1 cellular context compared by ENCODE assay signal in the genomic region with DNA sequence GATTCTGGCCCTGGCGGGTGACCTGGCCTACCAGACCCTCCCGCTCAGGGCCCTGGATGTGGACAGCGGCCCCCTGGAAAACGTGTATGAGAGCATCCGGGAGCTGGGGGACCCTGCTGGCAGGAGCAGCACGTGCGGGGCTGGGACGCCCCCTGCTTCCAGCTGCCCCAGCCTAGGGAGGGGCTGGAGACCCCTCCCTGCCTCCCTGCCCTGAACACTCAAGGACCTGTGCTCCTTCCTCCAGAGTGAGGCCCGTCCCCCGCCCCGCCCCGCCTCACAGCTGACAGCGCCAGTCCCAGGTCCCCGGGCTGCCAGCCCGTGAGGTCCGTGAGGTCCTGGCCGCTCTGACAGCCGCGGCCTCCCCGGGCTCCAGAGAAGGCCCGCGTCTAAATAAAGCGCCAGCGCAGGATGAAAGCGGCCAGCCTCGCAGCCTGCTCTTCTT.
TF ChIP-seq lines count a peak whose summit lies in the region.

No MANE protein-coding gene starts in this region.

TF ChIP-seq in GM23338, 12 proteins besides CTCF, POLR2A, EP300 and RAD21 (continued from another document):
- TF ChIP-seq, protein P1, sequence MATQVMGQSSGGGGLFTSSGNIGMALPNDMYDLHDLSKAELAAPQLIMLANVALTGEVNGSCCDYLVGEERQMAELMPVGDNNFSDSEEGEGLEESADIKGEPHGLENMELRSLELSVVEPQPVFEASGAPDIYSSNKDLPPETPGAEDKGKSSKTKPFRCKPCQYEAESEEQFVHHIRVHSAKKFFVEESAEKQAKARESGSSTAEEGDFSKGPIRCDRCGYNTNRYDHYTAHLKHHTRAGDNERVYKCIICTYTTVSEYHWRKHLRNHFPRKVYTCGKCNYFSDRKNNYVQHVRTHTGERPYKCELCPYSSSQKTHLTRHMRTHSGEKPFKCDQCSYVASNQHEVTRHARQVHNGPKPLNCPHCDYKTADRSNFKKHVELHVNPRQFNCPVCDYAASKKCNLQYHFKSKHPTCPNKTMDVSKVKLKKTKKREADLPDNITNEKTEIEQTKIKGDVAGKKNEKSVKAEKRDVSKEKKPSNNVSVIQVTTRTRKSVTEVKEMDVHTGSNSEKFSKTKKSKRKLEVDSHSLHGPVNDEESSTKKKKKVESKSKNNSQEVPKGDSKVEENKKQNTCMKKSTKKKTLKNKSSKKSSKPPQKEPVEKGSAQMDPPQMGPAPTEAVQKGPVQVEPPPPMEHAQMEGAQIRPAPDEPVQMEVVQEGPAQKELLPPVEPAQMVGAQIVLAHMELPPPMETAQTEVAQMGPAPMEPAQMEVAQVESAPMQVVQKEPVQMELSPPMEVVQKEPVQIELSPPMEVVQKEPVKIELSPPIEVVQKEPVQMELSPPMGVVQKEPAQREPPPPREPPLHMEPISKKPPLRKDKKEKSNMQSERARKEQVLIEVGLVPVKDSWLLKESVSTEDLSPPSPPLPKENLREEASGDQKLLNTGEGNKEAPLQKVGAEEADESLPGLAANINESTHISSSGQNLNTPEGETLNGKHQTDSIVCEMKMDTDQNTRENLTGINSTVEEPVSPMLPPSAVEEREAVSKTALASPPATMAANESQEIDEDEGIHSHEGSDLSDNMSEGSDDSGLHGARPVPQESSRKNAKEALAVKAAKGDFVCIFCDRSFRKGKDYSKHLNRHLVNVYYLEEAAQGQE (IDR thresholded peaks at IDR 0.05; ENCODE audit: unreplicated experiment) = no peak
- no peak for TF ChIP-seq EZH2phosphoT487 (IDR thresholded peaks at IDR 0.05; ENCODE audit: unreplicated experiment)
- TF ChIP-seq POLR2AphosphoS5 (IDR thresholded peaks at IDR 0.05; ENCODE audit: low read depth) = no peak
- TF ChIP-seq, protein P2, sequence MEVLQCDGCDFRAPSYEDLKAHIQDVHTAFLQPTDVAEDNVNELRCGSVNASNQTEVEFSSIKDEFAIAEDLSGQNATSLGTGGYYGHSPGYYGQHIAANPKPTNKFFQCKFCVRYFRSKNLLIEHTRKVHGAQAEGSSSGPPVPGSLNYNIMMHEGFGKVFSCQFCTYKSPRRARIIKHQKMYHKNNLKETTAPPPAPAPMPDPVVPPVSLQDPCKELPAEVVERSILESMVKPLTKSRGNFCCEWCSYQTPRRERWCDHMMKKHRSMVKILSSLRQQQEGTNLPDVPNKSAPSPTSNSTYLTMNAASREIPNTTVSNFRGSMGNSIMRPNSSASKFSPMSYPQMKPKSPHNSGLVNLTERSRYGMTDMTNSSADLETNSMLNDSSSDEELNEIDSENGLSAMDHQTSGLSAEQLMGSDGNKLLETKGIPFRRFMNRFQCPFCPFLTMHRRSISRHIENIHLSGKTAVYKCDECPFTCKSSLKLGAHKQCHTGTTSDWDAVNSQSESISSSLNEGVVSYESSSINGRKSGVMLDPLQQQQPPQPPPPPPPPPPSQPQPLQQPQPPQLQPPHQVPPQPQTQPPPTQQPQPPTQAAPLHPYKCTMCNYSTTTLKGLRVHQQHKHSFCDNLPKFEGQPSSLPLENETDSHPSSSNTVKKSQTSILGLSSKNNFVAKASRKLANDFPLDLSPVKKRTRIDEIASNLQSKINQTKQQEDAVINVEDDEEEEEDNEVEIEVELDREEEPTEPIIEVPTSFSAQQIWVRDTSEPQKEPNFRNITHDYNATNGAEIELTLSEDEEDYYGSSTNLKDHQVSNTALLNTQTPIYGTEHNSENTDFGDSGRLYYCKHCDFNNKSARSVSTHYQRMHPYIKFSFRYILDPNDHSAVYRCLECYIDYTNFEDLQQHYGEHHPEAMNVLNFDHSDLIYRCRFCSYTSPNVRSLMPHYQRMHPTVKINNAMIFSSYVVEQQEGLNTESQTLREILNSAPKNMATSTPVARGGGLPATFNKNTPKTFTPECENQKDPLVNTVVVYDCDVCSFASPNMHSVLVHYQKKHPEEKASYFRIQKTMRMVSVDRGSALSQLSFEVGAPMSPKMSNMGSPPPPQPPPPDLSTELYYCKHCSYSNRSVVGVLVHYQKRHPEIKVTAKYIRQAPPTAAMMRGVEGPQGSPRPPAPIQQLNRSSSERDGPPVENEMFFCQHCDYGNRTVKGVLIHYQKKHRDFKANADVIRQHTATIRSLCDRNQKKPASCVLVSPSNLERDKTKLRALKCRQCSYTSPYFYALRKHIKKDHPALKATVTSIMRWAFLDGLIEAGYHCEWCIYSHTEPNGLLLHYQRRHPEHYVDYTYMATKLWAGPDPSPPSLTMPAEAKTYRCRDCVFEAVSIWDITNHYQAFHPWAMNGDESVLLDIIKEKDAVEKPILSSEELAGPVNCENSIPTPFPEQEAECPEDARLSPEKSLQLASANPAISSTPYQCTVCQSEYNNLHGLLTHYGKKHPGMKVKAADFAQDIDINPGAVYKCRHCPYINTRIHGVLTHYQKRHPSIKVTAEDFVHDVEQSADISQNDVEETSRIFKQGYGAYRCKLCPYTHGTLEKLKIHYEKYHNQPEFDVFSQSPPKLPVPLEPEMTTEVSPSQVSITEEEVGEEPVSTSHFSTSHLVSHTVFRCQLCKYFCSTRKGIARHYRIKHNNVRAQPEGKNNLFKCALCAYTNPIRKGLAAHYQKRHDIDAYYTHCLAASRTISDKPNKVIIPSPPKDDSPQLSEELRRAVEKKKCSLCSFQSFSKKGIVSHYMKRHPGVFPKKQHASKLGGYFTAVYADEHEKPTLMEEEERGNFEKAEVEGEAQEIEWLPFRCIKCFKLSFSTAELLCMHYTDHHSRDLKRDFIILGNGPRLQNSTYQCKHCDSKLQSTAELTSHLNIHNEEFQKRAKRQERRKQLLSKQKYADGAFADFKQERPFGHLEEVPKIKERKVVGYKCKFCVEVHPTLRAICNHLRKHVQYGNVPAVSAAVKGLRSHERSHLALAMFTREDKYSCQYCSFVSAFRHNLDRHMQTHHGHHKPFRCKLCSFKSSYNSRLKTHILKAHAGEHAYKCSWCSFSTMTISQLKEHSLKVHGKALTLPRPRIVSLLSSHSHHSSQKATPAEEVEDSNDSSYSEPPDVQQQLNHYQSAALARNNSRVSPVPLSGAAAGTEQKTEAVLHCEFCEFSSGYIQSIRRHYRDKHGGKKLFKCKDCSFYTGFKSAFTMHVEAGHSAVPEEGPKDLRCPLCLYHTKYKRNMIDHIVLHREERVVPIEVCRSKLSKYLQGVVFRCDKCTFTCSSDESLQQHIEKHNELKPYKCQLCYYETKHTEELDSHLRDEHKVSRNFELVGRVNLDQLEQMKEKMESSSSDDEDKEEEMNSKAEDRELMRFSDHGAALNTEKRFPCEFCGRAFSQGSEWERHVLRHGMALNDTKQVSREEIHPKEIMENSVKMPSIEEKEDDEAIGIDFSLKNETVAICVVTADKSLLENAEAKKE (CRISPR knock-in tag; IDR thresholded peaks at IDR 0.05) = no peak
- no peak for TF ChIP-seq ZNF114 (CRISPR knock-in tag; IDR thresholded peaks at IDR 0.05)
- no peak for TF ChIP-seq JUNB (IDR thresholded peaks at IDR 0.05; ENCODE audit: unreplicated experiment)
